In genomic region chr6:152107973-152108372, GRCh38 we compare ENCODE assay signal across 26 cellular contexts.
DNase-seq lines count a peak whose midpoint lies in the region; ATAC-seq, FAIRE-seq and TF ChIP-seq lines count a peak whose summit lies in the region.
"Had no signal": no experiment of that assay in that cellular context is flagged by ENCODE, and none has a peak within 500 bp of the region (broad histone marks: within the 10 kb centered on the region; RNA-seq: fewer than 3 reads in every experiment).

No MANE protein-coding gene starts in this region.

- TF ChIP-seq POLR2A in H1 (IDR thresholded peaks at IDR 0.05; ENCODE audit: control extremely low read depth in 1 of 2, low read depth in 2 of 2, low read length in 2 of 2), result no peak

- H2BK120ac ChIP-seq in H1 (replicated peaks; ENCODE audit: low read depth, low read length), result no peak overlapping the region

- H3K27ac ChIP-seq in H1 (ENCODE audit: low read depth, low read length), result no peak overlapping the region
- H3K27ac ChIP-seq: BLaER1 had no signal

- H3K36me3 ChIP-seq in H1 (ENCODE audit: control insufficient read depth in 2 of 4, insufficient read depth in 4 of 4, low read length in 3 of 4), result no peaks in the 10 kb centered on the region
- H3K36me3 ChIP-seq: BE2C, BLaER1 had no signal

- no peak for TF ChIP-seq RAD21 in H1 (IDR thresholded peaks at IDR 0.05 in 1 of 2, conservative IDR thresholded peaks at IDR 0.05 in 1 of 2; ENCODE audit: low read depth in 2 of 2, low read length in 2 of 2)

- H3K4me2 ChIP-seq in H1 (ENCODE audit: insufficient read depth in 1 of 2, low read depth in 2 of 2, low read length in 2 of 2), result no peak overlapping the region
- H3K4me2 ChIP-seq: BLaER1 had no signal

- 81% methylated on average over 4 of the region's 4 CpGs; no CpG with 5 or more reads in 1 of the 2 experiments for WGBS in H1 (ENCODE audit: extremely low coverage in 1 of 2, insufficient coverage in 1 of 2, insufficient read length in 1 of 2, insufficient replicate concordance in 2 of 2, low coverage in 1 of 2, low lambda C conversion rate in 2 of 2, missing lambda C conversion rate in 1 of 2), 2 experiments

- no peak overlapping the region for H2BK15ac ChIP-seq in H1 (ENCODE audit: low read length)

- H3K27me3 Mint-ChIP-seq in neural crest cell (ENCODE audit: low read depth), result no peaks in the 10 kb centered on the region
- H3K27me3 Mint-ChIP-seq: CD4-positive, CD25-positive, alpha-beta regulatory T cell had no signal

- no peak for TF ChIP-seq EP300 in H1 (IDR thresholded peaks at IDR 0.05; ENCODE audit: borderline replicate concordance in 1 of 2, low read depth in 2 of 2, low read length in 2 of 2)

- no peaks in the 10 kb centered on the region for H3K4me1 Mint-ChIP-seq in neural crest cell
- H3K4me1 Mint-ChIP-seq: CD4-positive, alpha-beta memory T cell; CD4-positive, CD25-positive, alpha-beta regulatory T cell; CD8-positive, alpha-beta memory T cell had no signal

- H3K4me3 ChIP-seq in H1 (ENCODE audit: extremely low read depth in 1 of 4, insufficient read depth in 2 of 4, low read depth in 3 of 4, low read length in 4 of 4), result no peak overlapping the region
- H3K4me3 ChIP-seq: BLaER1, GM12878 had no signal

- no peak for ATAC-seq in GM21367 (IDR thresholded peaks at IDR 0.05; ENCODE audit: unreplicated experiment)
- ATAC-seq: GM12878 had no signal

- no peak for TF ChIP-seq CTCF in H1 (IDR thresholded peaks at IDR 0.05; ENCODE audit: control extremely low read depth in 1 of 3, insufficient read depth in 1 of 3, low read depth in 1 of 3, low read length in 3 of 3)
- no peak for TF ChIP-seq CTCF in neural crest cell (conservative IDR thresholded peaks at IDR 0.05)

- H3K4ac ChIP-seq in H1 (replicated peaks; ENCODE audit: insufficient read length, low read depth, low read length), result no peak overlapping the region

- no peak for DNase-seq in H1 (ENCODE audit: low read depth in 1 of 2, low spot score in 2 of 2)
- DNase-seq in neural crest cell (ENCODE audit: low read depth, low spot score), result no peak
- DNase-seq in middle frontal gyrus (ENCODE audit: extremely low spot score, low spot score), result no peak
- no peak for DNase-seq in OCI-M1 (lab: John Stamatoyannopoulos, UW)
- DNase-seq: 8988T; ACHN; BE2C; C1 segment of cervical spinal cord; CD4-positive, alpha-beta memory T cell; CD4-positive, CD25-positive, alpha-beta regulatory T cell; CD8-positive, alpha-beta memory T cell; COR-L47; DMS 273 treated with DMSO at 0.1 percent for 48 hours; DMS153; DMS53; DMS79; DND-41; EL; GDM1 had no signal

- no peak overlapping the region for H3K18ac ChIP-seq in H1 (ENCODE audit: extremely low read depth, low read length)

- peak overlapping the region; percentile 43 for H3K27ac Mint-ChIP-seq in neural crest cell (ENCODE audit: unreplicated experiment)
- H3K27ac Mint-ChIP-seq: CD4-positive, alpha-beta memory T cell; CD4-positive, CD25-positive, alpha-beta regulatory T cell; CD8-positive, alpha-beta memory T cell had no signal

- H4K20me1 ChIP-seq in H1 (replicated peaks in 1 of 2; ENCODE audit: control insufficient read depth in 1 of 2, insufficient read depth in 2 of 2, low read length in 2 of 2), result no peaks in the 10 kb centered on the region
- H4K20me1 ChIP-seq: BLaER1 had no signal

- H3K14ac ChIP-seq in H1 (ENCODE audit: insufficient read length), result no peak overlapping the region

- H3K23ac ChIP-seq in H1 (ENCODE audit: insufficient read length), result no peak overlapping the region

- no peaks in the 10 kb centered on the region for H3K79me2 ChIP-seq in H1 (ENCODE audit: control insufficient read depth in 1 of 2, insufficient read depth in 2 of 2, low read length in 2 of 2)

- H2BK5ac ChIP-seq in H1 (ENCODE audit: low read depth, low read length), result no peak overlapping the region

- POLR2A ChIA-PET in H1 (lab: Charles Lee; ENCODE audit: partially characterized antibody), result no interaction called here

- no peak overlapping the region for H2AK5ac ChIP-seq in H1 (ENCODE audit: low read depth, low read length)

- no peaks in the 10 kb centered on the region for H3K4me1 ChIP-seq in H1 (replicated peaks in 1 of 4; ENCODE audit: control insufficient read depth in 3 of 4, insufficient read depth in 4 of 4, low read length in 3 of 4)
- H3K4me1 ChIP-seq: BE2C, BLaER1 had no signal

- H3K9ac ChIP-seq in H1 (replicated peaks in 1 of 4; ENCODE audit: extremely low read depth in 1 of 4, low read depth in 3 of 4, low read length in 3 of 4), result no peak overlapping the region
- H3K9ac ChIP-seq: BLaER1 had no signal

- peak overlapping the region; percentile 14; the same call in 1 of the 2 replicates for H4K8ac ChIP-seq in H1 (ENCODE audit: extremely low read depth, insufficient read depth, low read length)

- no peaks in the 10 kb centered on the region for H3K79me1 ChIP-seq in H1 (ENCODE audit: low read depth, low read length)

- no peak overlapping the region for H4K91ac ChIP-seq in H1 (replicated peaks; ENCODE audit: insufficient read length, low read length)

- no peak overlapping the region for H2AFZ ChIP-seq in H1 (ENCODE audit: low read length)

- H3K27me3 ChIP-seq in H1 (replicated peaks in 1 of 4; ENCODE audit: control insufficient read depth in 3 of 4, extremely low read depth in 1 of 4, insufficient read depth in 3 of 4, low read length in 3 of 4), result no peaks in the 10 kb centered on the region
- H3K27me3 ChIP-seq: BE2C, BLaER1 had no signal

- H3K23me2 ChIP-seq in H1 (ENCODE audit: low read depth, low read length), result no peaks in the 10 kb centered on the region

- CTCF ChIA-PET in H1 (lab: Charles Lee; ENCODE audit: partially characterized antibody), result interaction anchor here (0.9 to 1.4 kb wide), 2 partner anchors 11 to 17 kb away, joined by 3 to 5 read pairs; no protein-coding TSS in a partner anchor

- H3K9me3 ChIP-seq in H1 (ENCODE audit: insufficient read depth in 2 of 2, low read depth in 1 of 2, low read length in 1 of 2), result no peaks in the 10 kb centered on the region
- H3K9me3 ChIP-seq: BE2C, BLaER1 had no signal

- no peak overlapping the region for H4K5ac ChIP-seq in H1 (ENCODE audit: insufficient read length, low read depth, low read length)

- H3K4me3 Mint-ChIP-seq in neural crest cell, result no peak overlapping the region
- H3K4me3 Mint-ChIP-seq: CD14-positive monocyte; CD4-positive, alpha-beta memory T cell; CD4-positive, CD25-positive, alpha-beta regulatory T cell; CD8-positive, alpha-beta memory T cell had no signal

- FAIRE-seq in H1 (lab: Jason Lieb, UNC), result no peak
- FAIRE-seq: A204.1, GM12878, GM12892, GM18507 had no signal

- no peak overlapping the region for H2BK20ac ChIP-seq in H1 (ENCODE audit: low read length)

- no peaks in the 10 kb centered on the region for H3K9me3 Mint-ChIP-seq in neural crest cell
- H3K9me3 Mint-ChIP-seq: CD4-positive, alpha-beta memory T cell; CD8-positive, alpha-beta memory T cell had no signal

- H3K36me3 Mint-ChIP-seq in neural crest cell (ENCODE audit: low read depth), result no peaks in the 10 kb centered on the region
- H3K36me3 Mint-ChIP-seq: CD14-positive monocyte; CD4-positive, CD25-positive, alpha-beta regulatory T cell had no signal

- H3K56ac ChIP-seq in H1 (replicated peaks; ENCODE audit: insufficient read length, low read depth, low read length), result no peak overlapping the region

- no peak overlapping the region for H2BK12ac ChIP-seq in H1 (ENCODE audit: low read depth, low read length)

TF ChIP-seq in H1, 55 proteins besides CTCF, POLR2A, EP300 and RAD21:
- TF ChIP-seq MAX (IDR thresholded peaks at IDR 0.05) (no peak), BCL11A (IDR thresholded peaks at IDR 0.05; ENCODE audit: low read depth in 2 of 2, low read length in 2 of 2) (no peak), TAF7 (optimal IDR thresholded peaks at IDR 0.05; ENCODE audit: borderline replicate concordance, low read depth, low read length) (no peak), NRF1 (IDR thresholded peaks at IDR 0.05; ENCODE audit: low read depth, low read length) (no peak), SP1 (IDR thresholded peaks at IDR 0.05; ENCODE audit: low read depth, low read length) (no peak), RBBP5 (IDR thresholded peaks at IDR 0.05; ENCODE audit: borderline replicate concordance, low read depth, low read length) (no peak), SAP30 (IDR thresholded peaks at IDR 0.05; ENCODE audit: insufficient read depth, insufficient replicate concordance, low read length) (no peak), CBX5 (IDR thresholded peaks at IDR 0.05; ENCODE audit: low read depth, low read length) (no peak), ASH2L (IDR thresholded peaks at IDR 0.05; ENCODE audit: low read length) (no peak), TCF12 (IDR thresholded peaks at IDR 0.05; ENCODE audit: low read depth, low read length) (no peak), JUND (IDR thresholded peaks at IDR 0.05; ENCODE audit: low read length) (no peak), FOSL1 (IDR thresholded peaks at IDR 0.05; ENCODE audit: insufficient read depth, low read depth, low read length) (no peak), HDAC6 (IDR thresholded peaks at IDR 0.05; ENCODE audit: low read depth, low read length) (no peak), CTBP2 (IDR thresholded peaks at IDR 0.05; ENCODE audit: borderline replicate concordance, insufficient read depth, insufficient read length, low read length) (no peak), MAFK (IDR thresholded peaks at IDR 0.05; ENCODE audit: low read depth, low read length) (no peak)
- TF ChIP-seq, protein P1, sequence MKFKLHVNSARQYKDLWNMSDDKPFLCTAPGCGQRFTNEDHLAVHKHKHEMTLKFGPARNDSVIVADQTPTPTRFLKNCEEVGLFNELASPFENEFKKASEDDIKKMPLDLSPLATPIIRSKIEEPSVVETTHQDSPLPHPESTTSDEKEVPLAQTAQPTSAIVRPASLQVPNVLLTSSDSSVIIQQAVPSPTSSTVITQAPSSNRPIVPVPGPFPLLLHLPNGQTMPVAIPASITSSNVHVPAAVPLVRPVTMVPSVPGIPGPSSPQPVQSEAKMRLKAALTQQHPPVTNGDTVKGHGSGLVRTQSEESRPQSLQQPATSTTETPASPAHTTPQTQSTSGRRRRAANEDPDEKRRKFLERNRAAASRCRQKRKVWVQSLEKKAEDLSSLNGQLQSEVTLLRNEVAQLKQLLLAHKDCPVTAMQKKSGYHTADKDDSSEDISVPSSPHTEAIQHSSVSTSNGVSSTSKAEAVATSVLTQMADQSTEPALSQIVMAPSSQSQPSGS (IDR thresholded peaks at IDR 0.05; ENCODE audit: low read length), result no peak
